In genomic region chr6:36776167-36776566, GRCh38 we compare ENCODE assay signal across 28 cellular contexts.
"Had no signal": no experiment of that assay in that cellular context is flagged by ENCODE, and none has a peak within 500 bp of the region (broad histone marks: within the 10 kb centered on the region; RNA-seq: fewer than 3 reads in every experiment).

No MANE protein-coding gene starts in this region.

- H3K4me3 ChIP-seq: hepatocyte, left ventricle myocardium inferior, lung, mucosa of descending colon, skin epidermis, suprapubic skin, thoracic aorta, tibial artery, upper lobe of right lung, uterus had no signal

- H3K36me3 Mint-ChIP-seq: naive thymus-derived CD4-positive, alpha-beta T cell; natural killer cell treated with Interleukin-12 subunit alpha and Interleukin-12 subunit beta and Interleukin-15 and Interleukin-18, amount 100 ng/mL, for 72 hours had no signal

- H3K9ac ChIP-seq: parathyroid adenoma had no signal

- H3K27me3 ChIP-seq: upper lobe of right lung, uterus had no signal

- ATAC-seq: mucosa of descending colon; naive thymus-derived CD4-positive, alpha-beta T cell; natural killer cell treated with Interleukin-12 subunit alpha and Interleukin-12 subunit beta and Interleukin-15 and Interleukin-18, amount 100 ng/mL, for 72 hours; right cardiac atrium; sciatic nerve; upper lobe of right lung had no signal

- H2AFZ ChIP-seq: hepatocyte, parathyroid adenoma had no signal

- H3K27me3 Mint-ChIP-seq: natural killer cell treated with Interleukin-12 subunit alpha and Interleukin-12 subunit beta and Interleukin-15 and Interleukin-18, amount 100 ng/mL, for 72 hours; stimulated activated naive CD8-positive, alpha-beta T cell treated with anti-CD3 and anti-CD28 coated beads, Interleukin-15, Interleukin-2, amounts not matched to agents 100 ng/mL and 50 ng/mL, for 24 hours had no signal

- H3K79me2 ChIP-seq: hepatocyte, parathyroid adenoma had no signal

- H3K36me3 ChIP-seq: neutrophil, suprapubic skin, thoracic aorta, tibial artery, upper lobe of right lung, uterus had no signal

- H3K4me1 ChIP-seq: parathyroid adenoma, suprapubic skin, tibial artery, upper lobe of right lung, uterus had no signal

- H3K9me3 ChIP-seq: left ventricle myocardium inferior, mucosa of descending colon, neutrophil, suprapubic skin, thoracic aorta, tibial artery, upper lobe of right lung, uterus had no signal

- H3K9me3 Mint-ChIP-seq: natural killer cell treated with Interleukin-12 subunit alpha and Interleukin-12 subunit beta and Interleukin-15 and Interleukin-18, amount 100 ng/mL, for 72 hours; stimulated activated naive CD8-positive, alpha-beta T cell treated with anti-CD3 and anti-CD28 coated beads, Interleukin-15, Interleukin-2, amounts not matched to agents 100 ng/mL and 50 ng/mL, for 24 hours had no signal

- H3K4me3 Mint-ChIP-seq: naive thymus-derived CD4-positive, alpha-beta T cell; natural killer cell treated with Interleukin-12 subunit alpha and Interleukin-12 subunit beta and Interleukin-15 and Interleukin-18, amount 100 ng/mL, for 72 hours; stimulated activated naive CD8-positive, alpha-beta T cell treated with anti-CD3 and anti-CD28 coated beads, Interleukin-15, Interleukin-2, amounts not matched to agents 100 ng/mL and 50 ng/mL, for 24 hours had no signal

- DNase-seq: islet precursor cell; left ventricle myocardium inferior; midbrain; mucosa of descending colon; naive thymus-derived CD4-positive, alpha-beta T cell; occipital lobe; retina; stimulated activated CD4-positive, alpha-beta T cell treated with anti-CD3 and anti-CD28 coated beads, Interleukin-12 subunit alpha, Interleukin-12 subunit beta, amount 100 ng/mL, for 4 hours; stimulated activated CD4-positive, alpha-beta T cell treated with anti-CD3 and anti-CD28 coated beads, Interleukin-15, amount 100 ng/mL, for 24 hours; stimulated activated CD4-positive, alpha-beta T cell treated with anti-CD3 and anti-CD28 coated beads, Interleukin-2, amount 100 ng/mL, for 24 hours; stimulated activated CD4-positive, alpha-beta T cell treated with anti-CD3 and anti-CD28 coated beads, Interleukin-4, amount 100 ng/mL, for 1 hour; stimulated activated naive CD4-positive, alpha-beta T cell; tibial artery; trophoblast cell; upper lobe of right lung; uterus had no signal

- H3K27ac ChIP-seq: hepatocyte, left ventricle myocardium inferior, neutrophil, parathyroid adenoma, skin epidermis, suprapubic skin, thoracic aorta, tibial artery, upper lobe of right lung, uterus had no signal

- H3K27ac Mint-ChIP-seq: progenitor cell of endocrine pancreas had no signal

- H3K4me2 ChIP-seq: hepatocyte had no signal
